Comparison of ENCODE assay signal across 9 cellular contexts in the genomic region with DNA sequence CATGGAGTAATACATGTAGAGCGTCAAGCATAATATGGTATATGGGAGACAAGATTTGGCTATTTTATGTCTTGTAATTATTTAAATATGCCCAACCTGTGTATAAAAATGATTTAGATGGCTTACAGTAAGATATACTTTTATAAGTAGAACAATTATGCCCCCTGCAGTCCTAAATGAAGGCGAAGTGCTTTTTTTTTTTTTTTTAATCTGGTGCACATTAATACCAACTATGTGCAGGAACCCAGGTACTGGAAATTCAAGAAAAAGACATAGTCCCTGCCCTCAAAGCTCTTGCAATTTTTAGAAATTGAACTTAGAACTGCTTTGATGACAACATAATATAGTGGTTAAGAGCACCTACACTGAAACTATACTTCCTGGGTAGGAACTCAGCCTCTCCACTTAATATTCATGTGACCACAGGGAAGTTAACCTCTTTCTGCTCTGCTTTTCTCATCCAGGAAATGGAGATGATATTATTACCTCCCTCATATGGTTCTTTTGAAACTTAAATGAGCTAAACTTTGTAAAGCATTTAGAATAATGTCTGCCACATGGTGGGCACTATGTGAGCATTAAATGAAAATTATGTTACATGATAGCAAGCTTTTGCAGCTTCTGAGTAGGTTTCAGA. TPM values are rescaled to one million over a fixed set of nuclear protein-coding genes. Genes with fewer than 3 reads are reported as not detected.
DNase-seq lines count a peak whose midpoint lies in the region; ATAC-seq and TF ChIP-seq lines count a peak whose summit lies in the region.
"Had no signal": no experiment of that assay in that cellular context is flagged by ENCODE, and none has a peak within 500 bp of the region (broad histone marks: within the 10 kb centered on the region; RNA-seq: fewer than 3 reads in every experiment).

No MANE protein-coding gene starts in this region.

- H3K27ac ChIP-seq in HCT116 (ENCODE audit: low read depth, low read length) = no peak overlapping the region
- H3K27ac ChIP-seq in hepatocyte = no peak overlapping the region
- H3K27ac ChIP-seq: skin epidermis had no signal

- H3K79me2 ChIP-seq in HCT116 (ENCODE audit: insufficient read depth, low read length) (peaks cover 21% of the 10 kb centered on the region), hepatocyte (peaks cover 8% of the 10 kb centered on the region)

- CTCF ChIA-PET in HCT116 (lab: Charles Lee) = interaction anchor here (1.0 to 1.8 kb wide), 2 partner anchors 39 to 232 kb away, joined by 7 read pairs; no protein-coding TSS in a partner anchor

- H3K9me3 ChIP-seq in HCT116 (ENCODE audit: control insufficient read depth in 1 of 2, insufficient read depth in 1 of 2, low read depth in 1 of 2, low read length in 2 of 2) = no peaks in the 10 kb centered on the region
- H3K9me3 ChIP-seq in hepatocyte (ENCODE audit: low read depth) = no peaks in the 10 kb centered on the region

- H3K36me3 ChIP-seq in HCT116 (ENCODE audit: control insufficient read depth in 1 of 2, insufficient read depth in 2 of 2, low read length in 2 of 2) = no peaks in the 10 kb centered on the region
- no peaks in the 10 kb centered on the region for H3K36me3 ChIP-seq in hepatocyte (replicated peaks; ENCODE audit: insufficient read depth, low read depth)

- TF ChIP-seq CTCF in HCT116 (IDR thresholded peaks at IDR 0.05 in 2 of 3, conservative IDR thresholded peaks at IDR 0.05 in 1 of 3; ENCODE audit: borderline replicate concordance in 1 of 3, insufficient read depth in 1 of 3, low read depth in 2 of 3, low read length in 2 of 3) (peak; percentile 22 to 59 (median 39); a peak in 4 of 6 replicates), hepatocyte (IDR thresholded peaks at IDR 0.05; ENCODE audit: poor library complexity) (peak; percentile 29)

- BruUV-seq in HCT116 (replicated peaks; lab: Mats Ljungman, UMichigan) = no TSS peak

- no peaks in the 10 kb centered on the region for H4K20me1 ChIP-seq in HCT116 (ENCODE audit: insufficient read depth)
- H4K20me1 ChIP-seq in hepatocyte (ENCODE audit: insufficient read depth, poor library complexity, severe bottlenecking) = no peaks in the 10 kb centered on the region

- H3K4me3 ChIP-seq in HCT116 (replicated peaks in 1 of 2; ENCODE audit: low read depth in 1 of 2, low read length in 2 of 2) = no peak overlapping the region
- H3K4me3 ChIP-seq in hepatocyte = no peak overlapping the region
- H3K4me3 ChIP-seq: skin epidermis had no signal

- 96% methylated on average over 2 of the region's 2 CpGs for WGBS in hepatocyte (ENCODE audit: low lambda C conversion rate, missing lambda C conversion rate)

- H2AFZ ChIP-seq in HCT116 (ENCODE audit: low read depth, low read length, poor library complexity, severe bottlenecking) = no peak overlapping the region
- no peak overlapping the region for H2AFZ ChIP-seq in hepatocyte

- H3K4me1 ChIP-seq in HCT116 (ENCODE audit: control insufficient read depth in 1 of 2, insufficient read depth in 2 of 2, low read length in 2 of 2) (no peaks in the 10 kb centered on the region), hepatocyte (ENCODE audit: insufficient read depth) (no peaks in the 10 kb centered on the region)

- H3K27me3 ChIP-seq in HCT116 (ENCODE audit: insufficient read depth, low read length) (no peaks in the 10 kb centered on the region), hepatocyte (no peaks in the 10 kb centered on the region)

- TF ChIP-seq RAD21 in HCT116 (IDR thresholded peaks at IDR 0.05; ENCODE audit: low read depth) = peak; percentile 60

- H3K9me2 ChIP-seq in HCT116 (ENCODE audit: insufficient read depth) (no peaks in the 10 kb centered on the region), hepatocyte (replicated peaks; ENCODE audit: insufficient read depth) (no peaks in the 10 kb centered on the region)

- no peak for TF ChIP-seq POLR2A in HCT116 (IDR thresholded peaks at IDR 0.05; ENCODE audit: borderline replicate concordance, extremely low read depth, insufficient read depth, insufficient read length)

- POLR2A ChIA-PET in HCT116 (lab: Charles Lee) = no interaction called here

- H3K9ac ChIP-seq in HCT116 (ENCODE audit: low read length) = no peak overlapping the region

- RAD21 ChIA-PET in HCT116 (lab: Charles Lee; ENCODE audit: low non-redundant PET in 1 of 2, low total read pairs in 2 of 2, uncharacterized antibody in 2 of 2, unreplicated experiment in 2 of 2) = no interaction called here

- intact Hi-C loops in HCT116 (cut with micrococcal nuclease) = loop anchor here (2.0 kb wide), 2 partner anchors 231 to 513 kb away; no protein-coding TSS in a partner anchor

- ATAC-seq in HCT116 (peak; percentile 46; the same call in 1 of the 2 replicates), GM21737 (IDR thresholded peaks at IDR 0.05; ENCODE audit: unreplicated experiment) (no peak), HG03196 (IDR thresholded peaks at IDR 0.05; ENCODE audit: unreplicated experiment) (no peak), HG03442 (IDR thresholded peaks at IDR 0.05; ENCODE audit: unreplicated experiment) (no peak)

- peak; percentile 32 to 45 for DNase-seq in AML-193 (lab: John Stamatoyannopoulos, UW)
- DNase-seq in HCT116 (ENCODE audit: low read depth, low spot score) = peak; percentile 10
- DNase-seq in SW480 (ENCODE audit: low spot score) = peak; percentile 29
- no peak for DNase-seq in hepatocyte (ENCODE audit: low spot score)
- no peak for DNase-seq in NCI-H446 (lab: John Stamatoyannopoulos, UW)

- H3K4me2 ChIP-seq in HCT116 (ENCODE audit: low read length) (no peak overlapping the region), hepatocyte (no peak overlapping the region)

TF ChIP-seq in HCT116, 20 proteins besides CTCF, POLR2A, EP300 and RAD21:
- TF ChIP-seq EGR1 (IDR thresholded peaks at IDR 0.05; ENCODE audit: low read depth) (0 out of 2 replicates have a peak, but pooled peaks have one; percentile 11), ELF1 (IDR thresholded peaks at IDR 0.05; ENCODE audit: borderline replicate concordance, low read depth) (no peak)
- TF ChIP-seq, protein P1, sequence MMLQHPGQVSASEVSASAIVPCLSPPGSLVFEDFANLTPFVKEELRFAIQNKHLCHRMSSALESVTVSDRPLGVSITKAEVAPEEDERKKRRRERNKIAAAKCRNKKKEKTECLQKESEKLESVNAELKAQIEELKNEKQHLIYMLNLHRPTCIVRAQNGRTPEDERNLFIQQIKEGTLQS (IDR thresholded peaks at IDR 0.05) = no peak

RNA-seq across cellular contexts. Expression of a gene that starts 38.1 kb away (rescaled TPM):
- total RNA-seq in HCT116 (2021; ENCODE audit: unreplicated experiment) = 23.6 TPM
- 11.8 and 16.3 TPM in 2 replicates for polyA plus RNA-seq in HCT116 (2012)
- total RNA-seq in hepatocyte = 44.7 and 50.9 TPM in 2 replicates
- 11.8 and 12.0 TPM in 2 replicates for polyA plus RNA-seq in hepatocyte

Comparison
In these comparisons a context has a peak if more than half of its experiments do, and no peak if none do; other contexts are left out.
1. DNase-seq: peak in AML-193 (2 of 2), HCT116 (single experiment) and SW480 (single experiment); none in hepatocyte (single experiment) and NCI-H446 (0 of 2).